8 cellular contexts compared by ENCODE assay signal in the genomic region with DNA sequence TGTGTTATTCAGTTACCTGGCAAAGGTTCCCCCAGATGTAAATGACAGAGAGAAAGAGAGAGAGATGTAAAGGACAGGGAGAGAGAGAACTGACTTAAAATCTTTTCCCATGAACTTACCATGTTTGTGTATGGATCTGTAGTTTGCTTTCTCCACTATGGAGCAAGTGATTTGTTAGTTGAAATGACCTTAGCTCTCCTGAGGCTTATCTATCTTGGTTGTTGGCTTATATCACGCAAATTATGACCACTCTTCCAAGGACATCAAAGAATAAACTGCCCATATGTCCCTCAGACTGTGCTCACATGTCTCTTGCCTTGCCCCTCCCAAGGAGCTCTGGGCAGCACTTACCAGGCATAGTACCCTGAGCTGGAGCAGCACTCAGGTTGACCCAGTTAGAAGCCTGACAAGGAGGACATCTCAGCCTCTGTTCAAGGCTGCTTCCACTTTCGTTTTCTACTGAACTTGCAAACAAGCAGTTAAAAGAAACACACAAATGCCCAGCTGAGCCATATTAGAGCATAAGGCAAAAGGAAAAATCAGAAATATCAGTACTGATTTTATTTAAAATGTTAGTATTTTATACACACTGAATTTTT.
DNase-seq lines count a peak whose midpoint lies in the region; ATAC-seq and TF ChIP-seq lines count a peak whose summit lies in the region.

No MANE protein-coding gene starts in this region.

- H3K9me3 ChIP-seq in PC-3 (ENCODE audit: low read length): no peaks in the 10 kb centered on the region
- no peaks in the 10 kb centered on the region for H3K9me3 ChIP-seq in neuronal stem cell (replicated peaks in 1 of 2; ENCODE audit: control insufficient read depth in 2 of 2, insufficient read depth in 1 of 2, low read depth in 1 of 2, low read length in 2 of 2)

- H3K4me1 ChIP-seq in PC-3 (ENCODE audit: insufficient read depth, low read length) (no peaks in the 10 kb centered on the region; the same call in 1 of the 2 replicates), neuronal stem cell (ENCODE audit: control insufficient read depth in 2 of 2, insufficient read depth in 1 of 2, low read depth in 1 of 2, low read length in 2 of 2) (no peaks in the 10 kb centered on the region)

- no peak overlapping the region for H2BK5ac ChIP-seq in neuronal stem cell (ENCODE audit: low read length)

- H2BK15ac ChIP-seq in neuronal stem cell (ENCODE audit: low read length): no peak overlapping the region

- BruUV-seq in PC-3 (replicated peaks; lab: Mats Ljungman, UMichigan): no TSS peak

- H3K18ac ChIP-seq in neuronal stem cell (ENCODE audit: low read length): no peak overlapping the region

- H3K4ac ChIP-seq in neuronal stem cell (ENCODE audit: low read length): no peak overlapping the region

- H3K36me3 ChIP-seq in PC-3 (ENCODE audit: low read depth, low read length) (no peaks in the 10 kb centered on the region), neuronal stem cell (replicated peaks in 1 of 2; ENCODE audit: control insufficient read depth in 2 of 2, insufficient read depth in 2 of 2, low read length in 2 of 2) (no peaks in the 10 kb centered on the region)

- H4K91ac ChIP-seq in neuronal stem cell (ENCODE audit: low read depth, low read length, poor library complexity): no peak overlapping the region

- H3K4me3 ChIP-seq in PC-3 (ENCODE audit: low read length): no peak overlapping the region; the same call in 1 of the 2 replicates
- no peak overlapping the region for H3K4me3 ChIP-seq in neuronal stem cell (ENCODE audit: low read length in 2 of 2)

- H3K23ac ChIP-seq in neuronal stem cell (ENCODE audit: low read depth, low read length, poor library complexity): no peak overlapping the region

- no peak overlapping the region for H3K14ac ChIP-seq in neuronal stem cell (ENCODE audit: low read length)

- H3K9me2 ChIP-seq in PC-3 (replicated peaks; ENCODE audit: low read length): no peaks in the 10 kb centered on the region

- DNase-seq in NCI-H748 (lab: John Stamatoyannopoulos, UW; ENCODE audit: unreplicated experiment) (peak; percentile 3), NCI-H748 treated with DMSO at 0.1 percent for 48 hours (lab: John Stamatoyannopoulos, UW) (no peak), PC-3 (peak; percentile 5), left lobe of liver (ENCODE audit: low spot score) (no peak), GF-D8 (lab: John Stamatoyannopoulos, UW) (no peak), neuronal stem cell (ENCODE audit: low spot score) (no peak), left cardiac atrium (no peak)

- TF ChIP-seq CTCF in PC-3 (conservative IDR thresholded peaks at IDR 0.05; ENCODE audit: low read depth, low read length): no peak

- no peaks in the 10 kb centered on the region for H3K79me2 ChIP-seq in PC-3 (ENCODE audit: low read length)

- POLR2A ChIA-PET in PC-3 (lab: Charles Lee; ENCODE audit: unreplicated experiment): no interaction called here

- H3K27ac ChIP-seq in PC-3 (ENCODE audit: low read length) (no peak overlapping the region), neuronal stem cell (replicated peaks; ENCODE audit: low read length) (no peak overlapping the region)

- H2BK120ac ChIP-seq in neuronal stem cell (ENCODE audit: low read depth, low read length): no peak overlapping the region

- no peaks in the 10 kb centered on the region for H3K79me1 ChIP-seq in neuronal stem cell (ENCODE audit: low read depth, low read length)

- no peak overlapping the region for H2BK12ac ChIP-seq in neuronal stem cell (ENCODE audit: low read length)

- H3F3A ChIP-seq in PC-3 (ENCODE audit: low read length, unreplicated experiment): no peaks in the 10 kb centered on the region

- H3K4me2 ChIP-seq in PC-3 (ENCODE audit: low read length) (peak overlapping the region; percentile 67), neuronal stem cell (ENCODE audit: insufficient read depth, low read length, poor library complexity, severe bottlenecking) (no peak overlapping the region)

- H4K8ac ChIP-seq in neuronal stem cell (ENCODE audit: low read depth, low read length): no peak overlapping the region

- ATAC-seq in HG02623 (IDR thresholded peaks at IDR 0.05; ENCODE audit: unreplicated experiment) (peak; percentile 73), PC-3 (peak; percentile 38; the same call in 1 of the 2 replicates), left lobe of liver (peak; percentile 95), left cardiac atrium (no peak)

- H2AFZ ChIP-seq in PC-3 (ENCODE audit: low read length) (no peak overlapping the region), neuronal stem cell (ENCODE audit: low read length) (no peak overlapping the region)

- H3K9ac ChIP-seq in PC-3 (ENCODE audit: low read length) (no peak overlapping the region), neuronal stem cell (ENCODE audit: low read depth, low read length, poor library complexity) (no peak overlapping the region)

- WGBS in neuronal stem cell (ENCODE audit: extremely low coverage in 2 of 2, insufficient read length in 2 of 2, insufficient replicate concordance in 1 of 2), 2 donors: no CpG with 5 or more reads among the region's 2 CpGs

- H3K27me3 ChIP-seq in PC-3 (ENCODE audit: low read length) (no peaks in the 10 kb centered on the region), neuronal stem cell (ENCODE audit: control insufficient read depth in 3 of 3, insufficient read depth in 3 of 3, low read depth in 1 of 3, low read length in 3 of 3) (peaks cover 0 to 24% (median 0%) of the 10 kb centered on the region in 3 experiments)

- intact Hi-C loops in PC-3 (cut with micrococcal nuclease): no loop called here
- intact Hi-C loops in left cardiac atrium (cut with DNase I): no loop called here

- H2AK5ac ChIP-seq in neuronal stem cell (ENCODE audit: low read depth, low read length): no peak overlapping the region

- CTCF ChIA-PET in PC-3 (lab: Charles Lee): no interaction called here

- H4K20me1 ChIP-seq in PC-3 (ENCODE audit: low read length): no peaks in the 10 kb centered on the region

Comparison
In these comparisons a context has a peak if more than half of its experiments do, and no peak if none do; other contexts are left out.
1. DNase-seq: peak in NCI-H748 (single experiment) and PC-3 (single experiment); none in NCI-H748 treated with DMSO at 0.1 percent for 48 hours (single experiment), left lobe of liver (single experiment), GF-D8 (single experiment), neuronal stem cell (single experiment) and left cardiac atrium (single experiment).
2. ATAC-seq: peak in HG02623 (single experiment), PC-3 (single experiment) and left lobe of liver (single experiment); none in left cardiac atrium (0 of 2).